Comparison of ENCODE assay signal across 8 cellular contexts in genomic region chr1:156592158-156592909, GRCh38. TPM values are rescaled to one million over a fixed set of nuclear protein-coding genes. Genes with fewer than 3 reads are reported as not detected.
DNase-seq lines count a peak whose midpoint lies in the region; ATAC-seq and TF ChIP-seq lines count a peak whose summit lies in the region.

No MANE protein-coding gene starts in this region.

- no peaks in the 10 kb centered on the region for H3K27me3 ChIP-seq in CD4-positive, CD25-positive, alpha-beta regulatory T cell (ENCODE audit: control insufficient read depth, insufficient read depth, low read length)
- H3K27me3 ChIP-seq in duodenal mucosa (ENCODE audit: control insufficient read depth in 1 of 2, insufficient read depth in 2 of 2, low read length in 2 of 2): no peaks in the 10 kb centered on the region

- TF ChIP-seq CTCF in NB4 (IDR thresholded peaks at IDR 0.05; ENCODE audit: low read depth, low read length) (no peak), nephron (IDR thresholded peaks at IDR 0.05; ENCODE audit: unreplicated experiment in 3 of 3) (no peak)

- peak overlapping the region; percentile 74 for H3K27ac ChIP-seq in CD4-positive, CD25-positive, alpha-beta regulatory T cell (ENCODE audit: insufficient read depth, low read length, poor library complexity, severe bottlenecking)
- peak overlapping the region; percentile 61 for H3K27ac ChIP-seq in duodenal mucosa (ENCODE audit: low read depth, low read length)

- DNase-seq in CD4-positive, CD25-positive, alpha-beta regulatory T cell: no peak
- DNase-seq in NB4 (ENCODE audit: low read depth): no peak
- DNase-seq in anterior cingulate cortex (lab: John Stamatoyannopoulos, UW): no peak
- DNase-seq in NK-92 treated with Interleukin-12 subunit alpha and Interleukin-12 subunit beta, amount 100 ng/mL, for 24 hours (lab: John Stamatoyannopoulos, UW): no peak
- no peak for DNase-seq in NOMO-1 treated with DMSO at 0.1 percent for 48 hours (lab: John Stamatoyannopoulos, UW; ENCODE audit: unreplicated experiment)
- no peak for DNase-seq in posterior vena cava (ENCODE audit: low spot score)

- H3K27me3 Mint-ChIP-seq in CD4-positive, CD25-positive, alpha-beta regulatory T cell: no peaks in the 10 kb centered on the region
- H3K27me3 Mint-ChIP-seq in nephron (ENCODE audit: low read depth): no peaks in the 10 kb centered on the region

- ATAC-seq in CD4-positive, CD25-positive, alpha-beta regulatory T cell (ENCODE audit: low read depth in 2 of 2): no peak

- no peaks in the 10 kb centered on the region for H3K9me3 Mint-ChIP-seq in CD4-positive, CD25-positive, alpha-beta regulatory T cell
- no peaks in the 10 kb centered on the region for H3K9me3 Mint-ChIP-seq in nephron

- peak overlapping the region; percentile 78 to 85 for H3K9ac ChIP-seq in duodenal mucosa (ENCODE audit: low read depth in 1 of 2, low read length in 2 of 2)

- no peak for TF ChIP-seq POLR2A in NB4 (IDR thresholded peaks at IDR 0.05; ENCODE audit: extremely low read depth, insufficient read length)

- H3K36me3 Mint-ChIP-seq in CD4-positive, CD25-positive, alpha-beta regulatory T cell: peaks cover 19% of the 10 kb centered on the region
- peaks cover 20% of the 10 kb centered on the region for H3K36me3 Mint-ChIP-seq in nephron (ENCODE audit: low read depth)

- peak overlapping the region; percentile 33 to 96 (median 86) for H3K27ac Mint-ChIP-seq in CD4-positive, CD25-positive, alpha-beta regulatory T cell
- H3K27ac Mint-ChIP-seq in nephron: peak overlapping the region in 2 of 3 experiments; percentile 38 to 63

- peak overlapping the region; percentile 37 for H3K4me3 ChIP-seq in CD4-positive, CD25-positive, alpha-beta regulatory T cell (ENCODE audit: low read depth, low read length)
- H3K4me3 ChIP-seq in NB4 (ENCODE audit: low read depth, low read length) (peak overlapping the region; percentile 87), duodenal mucosa (ENCODE audit: low read depth in 1 of 2, low read length in 2 of 2) (peak overlapping the region; percentile 75 to 95)

- peak overlapping the region; percentile 78 to 94 (median 86) for H3K4me3 Mint-ChIP-seq in CD4-positive, CD25-positive, alpha-beta regulatory T cell
- H3K4me3 Mint-ChIP-seq in nephron: peak overlapping the region; percentile 84 to 85 (median 84)

- peaks cover 0 to 30% (median 17%) of the 10 kb centered on the region in 4 donors for H3K4me1 Mint-ChIP-seq in CD4-positive, CD25-positive, alpha-beta regulatory T cell
- peaks cover 12% of the 10 kb centered on the region for H3K4me1 Mint-ChIP-seq in nephron

- H3K9me3 ChIP-seq in CD4-positive, CD25-positive, alpha-beta regulatory T cell (ENCODE audit: control insufficient read depth in 2 of 2, low read length in 2 of 2): no peaks in the 10 kb centered on the region
- H3K9me3 ChIP-seq in duodenal mucosa (ENCODE audit: control insufficient read depth in 1 of 2, low read length in 2 of 2): no peaks in the 10 kb centered on the region

- peaks cover 35% of the 10 kb centered on the region for H3K36me3 ChIP-seq in CD4-positive, CD25-positive, alpha-beta regulatory T cell (ENCODE audit: control insufficient read depth, insufficient read depth, low read length)
- peaks cover 8 to 43% of the 10 kb centered on the region in 2 donors for H3K36me3 ChIP-seq in duodenal mucosa (ENCODE audit: control insufficient read depth in 1 of 2, insufficient read depth in 2 of 2, low read length in 2 of 2)

- intact Hi-C loops in posterior vena cava (cut with DNase I): loop anchor here in 1 of 2 donors (10.0 kb wide), 1 partner anchor 108 kb away; no protein-coding TSS in a partner anchor

- peaks cover 16% of the 10 kb centered on the region for H3K4me1 ChIP-seq in CD4-positive, CD25-positive, alpha-beta regulatory T cell (ENCODE audit: control insufficient read depth, insufficient read depth, low read length, poor library complexity, severe bottlenecking)
- H3K4me1 ChIP-seq in duodenal mucosa (ENCODE audit: control insufficient read depth in 1 of 2, insufficient read depth in 2 of 2, low read length in 2 of 2): peaks cover 14 to 16% of the 10 kb centered on the region in 2 donors

RNA-seq across cellular contexts. Expression of gene NAXE, which starts 0.8 kb away (rescaled TPM):
- 29.2 TPM for total RNA-seq in CD4-positive, CD25-positive, alpha-beta regulatory T cell
- 100 to 1,000 TPM in 1 of 4 donors, 10 to 100 TPM in 3; 87.3 to 102 (median 92.2) TPM for polyA plus RNA-seq in CD4-positive, CD25-positive, alpha-beta regulatory T cell
- 10 to 100 TPM; 62.5 to 82.1 TPM for total RNA-seq in posterior vena cava

RNA-seq across cellular contexts. Expression of gene GPATCH4, which starts 8.9 kb away (rescaled TPM):
- total RNA-seq in CD4-positive, CD25-positive, alpha-beta regulatory T cell: 27.5 TPM
- polyA plus RNA-seq in CD4-positive, CD25-positive, alpha-beta regulatory T cell: 10 to 100 TPM; 20.2 to 34.6 (median 27.6) TPM
- total RNA-seq in posterior vena cava: 10 to 100 TPM; 28.3 to 37.7 TPM

RNA-seq across cellular contexts. Expression of gene TTC24, which starts 12.8 kb away (rescaled TPM):
- 2.3 TPM for total RNA-seq in CD4-positive, CD25-positive, alpha-beta regulatory T cell
- polyA plus RNA-seq in CD4-positive, CD25-positive, alpha-beta regulatory T cell: under 1 TPM in 3 of 4 donors, not detected in 1; 0.34 to 0.65 (median 0.35) TPM
- total RNA-seq in posterior vena cava: not detected

RNA-seq across cellular contexts. Expression of gene IQGAP3, which starts 20.0 kb away (rescaled TPM):
- 0.10 TPM for total RNA-seq in CD4-positive, CD25-positive, alpha-beta regulatory T cell
- polyA plus RNA-seq in CD4-positive, CD25-positive, alpha-beta regulatory T cell: under 1 TPM; 0.05 to 0.98 (median 0.41) TPM
- total RNA-seq in posterior vena cava: under 1 TPM; 0.43 to 0.79 TPM

RNA-seq across cellular contexts. Expression of gene HAPLN2, which starts 26.9 kb away (rescaled TPM):
- not detected for total RNA-seq in CD4-positive, CD25-positive, alpha-beta regulatory T cell
- polyA plus RNA-seq in CD4-positive, CD25-positive, alpha-beta regulatory T cell: not detected
- 1 to 10 TPM; 4.4 to 8.7 TPM for total RNA-seq in posterior vena cava

Comparison
In these comparisons a context has a peak if more than half of its experiments do, and no peak if none do; other contexts are left out.
1. H3K4me3 ChIP-seq: peak in every context shown above with its lines; median percentile 87 in NB4; 85 in duodenal mucosa; 37 in CD4-positive, CD25-positive, alpha-beta regulatory T cell.